1 cellular context compared by ENCODE assay signal in the genomic region with DNA sequence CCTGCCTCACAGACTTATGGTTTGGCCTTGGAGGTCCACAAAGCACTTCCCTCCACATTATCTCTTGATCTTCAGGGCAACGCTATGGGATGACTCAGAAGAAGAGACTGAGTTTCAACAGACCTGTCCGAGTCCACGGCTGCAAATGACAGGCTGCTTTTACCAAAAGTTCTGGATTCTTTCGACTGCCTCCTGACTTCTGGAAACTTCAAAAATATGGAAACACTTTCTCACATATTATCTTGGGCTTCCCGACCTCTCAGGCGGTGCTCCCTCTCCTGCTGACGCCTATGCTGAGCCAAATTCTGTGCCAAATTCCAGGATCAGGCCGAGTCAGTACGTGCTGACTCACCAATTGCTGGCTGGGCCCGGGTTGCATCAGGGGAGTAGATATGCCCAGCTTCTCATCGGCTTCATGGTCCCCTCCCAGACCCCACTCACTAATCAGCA.
TF ChIP-seq lines count a peak whose summit lies in the region.

No MANE protein-coding gene starts in this region.

TF ChIP-seq in K562, 482 proteins besides CTCF, POLR2A, EP300 and RAD21 (continued from another document and continues in another):
- TF ChIP-seq, protein P1, sequence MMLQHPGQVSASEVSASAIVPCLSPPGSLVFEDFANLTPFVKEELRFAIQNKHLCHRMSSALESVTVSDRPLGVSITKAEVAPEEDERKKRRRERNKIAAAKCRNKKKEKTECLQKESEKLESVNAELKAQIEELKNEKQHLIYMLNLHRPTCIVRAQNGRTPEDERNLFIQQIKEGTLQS (IDR thresholded peaks at IDR 0.05): peak; percentile 91
- TF ChIP-seq, protein P1 (CRISPR knock-in tag; conservative IDR thresholded peaks at IDR 0.05): no peak
- TF ChIP-seq LCOR (CRISPR knock-in tag; IDR thresholded peaks at IDR 0.05) (no peak), SIX5 (IDR thresholded peaks at IDR 0.05; ENCODE audit: borderline replicate concordance in 1 of 2, insufficient read depth in 1 of 2, low read depth in 1 of 2, low read length in 2 of 2) (no peak), ILK (tag; IDR thresholded peaks at IDR 0.05; ENCODE audit: borderline replicate concordance, low read depth) (no peak), BCL6 (CRISPR knock-in tag; IDR thresholded peaks at IDR 0.05) (no peak), RFX1 (IDR thresholded peaks at IDR 0.05) (no peak), CHD2 (IDR thresholded peaks at IDR 0.05; ENCODE audit: low read depth, low read length) (no peak), HDAC6 (IDR thresholded peaks at IDR 0.05; ENCODE audit: low read depth, low read length) (no peak), FOSL1 (tag; conservative IDR thresholded peaks at IDR 0.05) (peak; percentile 97), CC2D1A (IDR thresholded peaks at IDR 0.05) (no peak), TCF7 (IDR thresholded peaks at IDR 0.05; ENCODE audit: borderline replicate concordance) (no peak), ZNF696 (CRISPR knock-in tag; conservative IDR thresholded peaks at IDR 0.05) (no peak), ERF (CRISPR knock-in tag; IDR thresholded peaks at IDR 0.05) (no peak), RFX7 (CRISPR knock-in tag; IDR thresholded peaks at IDR 0.05) (no peak), DACH1 (IDR thresholded peaks at IDR 0.05; ENCODE audit: partially characterized antibody) (no peak), ZNF197 (CRISPR knock-in tag; IDR thresholded peaks at IDR 0.05; ENCODE audit: low read depth) (no peak), ZNF583 (CRISPR knock-in tag; IDR thresholded peaks at IDR 0.05) (no peak), ZNF217 (CRISPR knock-in tag; IDR thresholded peaks at IDR 0.05) (no peak), SMAD4 (CRISPR knock-in tag; conservative IDR thresholded peaks at IDR 0.05) (0 out of 2 replicates have a peak, but pooled peaks have one; percentile 27), JUNB (CRISPR knock-in tag; conservative IDR thresholded peaks at IDR 0.05) (no peak), RFX5 (IDR thresholded peaks at IDR 0.05; ENCODE audit: low read depth, low read length) (no peak), SPI1 (IDR thresholded peaks at IDR 0.05; ENCODE audit: borderline replicate concordance, low read depth, low read length) (peak; percentile 73; the same call in 1 of the 2 replicates), SMARCE1 (IDR thresholded peaks at IDR 0.05) (peak; percentile 62; the same call in 1 of the 2 replicates), POLR2H (tag; IDR thresholded peaks at IDR 0.05; ENCODE audit: low read depth) (no peak), FOXK1 (CRISPR knock-in tag; IDR thresholded peaks at IDR 0.05; ENCODE audit: borderline replicate concordance) (no peak), ARHGAP35 (IDR thresholded peaks at IDR 0.05; ENCODE audit: partially characterized antibody) (no peak), ZNF274 (IDR thresholded peaks at IDR 0.05; ENCODE audit: borderline replicate concordance, low read depth, low read length) (no peak), ETS2 (tag; IDR thresholded peaks at IDR 0.05; ENCODE audit: borderline replicate concordance, poor library complexity, severe bottlenecking) (no peak), HDAC1 (IDR thresholded peaks at IDR 0.05) (no peak), MAFG (tag; conservative IDR thresholded peaks at IDR 0.05) (peak; percentile 77), ZNF24 (IDR thresholded peaks at IDR 0.05) (no peak), NUFIP1 (IDR thresholded peaks at IDR 0.05; ENCODE audit: partially characterized antibody) (no peak), CBFA2T2 (conservative IDR thresholded peaks at IDR 0.05) (no peak)
- TF ChIP-seq, protein P2, sequence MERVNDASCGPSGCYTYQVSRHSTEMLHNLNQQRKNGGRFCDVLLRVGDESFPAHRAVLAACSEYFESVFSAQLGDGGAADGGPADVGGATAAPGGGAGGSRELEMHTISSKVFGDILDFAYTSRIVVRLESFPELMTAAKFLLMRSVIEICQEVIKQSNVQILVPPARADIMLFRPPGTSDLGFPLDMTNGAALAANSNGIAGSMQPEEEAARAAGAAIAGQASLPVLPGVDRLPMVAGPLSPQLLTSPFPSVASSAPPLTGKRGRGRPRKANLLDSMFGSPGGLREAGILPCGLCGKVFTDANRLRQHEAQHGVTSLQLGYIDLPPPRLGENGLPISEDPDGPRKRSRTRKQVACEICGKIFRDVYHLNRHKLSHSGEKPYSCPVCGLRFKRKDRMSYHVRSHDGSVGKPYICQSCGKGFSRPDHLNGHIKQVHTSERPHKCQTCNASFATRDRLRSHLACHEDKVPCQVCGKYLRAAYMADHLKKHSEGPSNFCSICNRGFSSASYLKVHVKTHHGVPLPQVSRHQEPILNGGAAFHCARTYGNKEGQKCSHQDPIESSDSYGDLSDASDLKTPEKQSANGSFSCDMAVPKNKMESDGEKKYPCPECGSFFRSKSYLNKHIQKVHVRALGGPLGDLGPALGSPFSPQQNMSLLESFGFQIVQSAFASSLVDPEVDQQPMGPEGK (CRISPR knock-in tag; IDR thresholded peaks at IDR 0.05; ENCODE audit: borderline replicate concordance): no peak
- TF ChIP-seq, protein P3, sequence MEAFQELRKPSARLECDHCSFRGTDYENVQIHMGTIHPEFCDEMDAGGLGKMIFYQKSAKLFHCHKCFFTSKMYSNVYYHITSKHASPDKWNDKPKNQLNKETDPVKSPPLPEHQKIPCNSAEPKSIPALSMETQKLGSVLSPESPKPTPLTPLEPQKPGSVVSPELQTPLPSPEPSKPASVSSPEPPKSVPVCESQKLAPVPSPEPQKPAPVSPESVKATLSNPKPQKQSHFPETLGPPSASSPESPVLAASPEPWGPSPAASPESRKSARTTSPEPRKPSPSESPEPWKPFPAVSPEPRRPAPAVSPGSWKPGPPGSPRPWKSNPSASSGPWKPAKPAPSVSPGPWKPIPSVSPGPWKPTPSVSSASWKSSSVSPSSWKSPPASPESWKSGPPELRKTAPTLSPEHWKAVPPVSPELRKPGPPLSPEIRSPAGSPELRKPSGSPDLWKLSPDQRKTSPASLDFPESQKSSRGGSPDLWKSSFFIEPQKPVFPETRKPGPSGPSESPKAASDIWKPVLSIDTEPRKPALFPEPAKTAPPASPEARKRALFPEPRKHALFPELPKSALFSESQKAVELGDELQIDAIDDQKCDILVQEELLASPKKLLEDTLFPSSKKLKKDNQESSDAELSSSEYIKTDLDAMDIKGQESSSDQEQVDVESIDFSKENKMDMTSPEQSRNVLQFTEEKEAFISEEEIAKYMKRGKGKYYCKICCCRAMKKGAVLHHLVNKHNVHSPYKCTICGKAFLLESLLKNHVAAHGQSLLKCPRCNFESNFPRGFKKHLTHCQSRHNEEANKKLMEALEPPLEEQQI (IDR thresholded peaks at IDR 0.05): no peak
- TF ChIP-seq, protein P4, sequence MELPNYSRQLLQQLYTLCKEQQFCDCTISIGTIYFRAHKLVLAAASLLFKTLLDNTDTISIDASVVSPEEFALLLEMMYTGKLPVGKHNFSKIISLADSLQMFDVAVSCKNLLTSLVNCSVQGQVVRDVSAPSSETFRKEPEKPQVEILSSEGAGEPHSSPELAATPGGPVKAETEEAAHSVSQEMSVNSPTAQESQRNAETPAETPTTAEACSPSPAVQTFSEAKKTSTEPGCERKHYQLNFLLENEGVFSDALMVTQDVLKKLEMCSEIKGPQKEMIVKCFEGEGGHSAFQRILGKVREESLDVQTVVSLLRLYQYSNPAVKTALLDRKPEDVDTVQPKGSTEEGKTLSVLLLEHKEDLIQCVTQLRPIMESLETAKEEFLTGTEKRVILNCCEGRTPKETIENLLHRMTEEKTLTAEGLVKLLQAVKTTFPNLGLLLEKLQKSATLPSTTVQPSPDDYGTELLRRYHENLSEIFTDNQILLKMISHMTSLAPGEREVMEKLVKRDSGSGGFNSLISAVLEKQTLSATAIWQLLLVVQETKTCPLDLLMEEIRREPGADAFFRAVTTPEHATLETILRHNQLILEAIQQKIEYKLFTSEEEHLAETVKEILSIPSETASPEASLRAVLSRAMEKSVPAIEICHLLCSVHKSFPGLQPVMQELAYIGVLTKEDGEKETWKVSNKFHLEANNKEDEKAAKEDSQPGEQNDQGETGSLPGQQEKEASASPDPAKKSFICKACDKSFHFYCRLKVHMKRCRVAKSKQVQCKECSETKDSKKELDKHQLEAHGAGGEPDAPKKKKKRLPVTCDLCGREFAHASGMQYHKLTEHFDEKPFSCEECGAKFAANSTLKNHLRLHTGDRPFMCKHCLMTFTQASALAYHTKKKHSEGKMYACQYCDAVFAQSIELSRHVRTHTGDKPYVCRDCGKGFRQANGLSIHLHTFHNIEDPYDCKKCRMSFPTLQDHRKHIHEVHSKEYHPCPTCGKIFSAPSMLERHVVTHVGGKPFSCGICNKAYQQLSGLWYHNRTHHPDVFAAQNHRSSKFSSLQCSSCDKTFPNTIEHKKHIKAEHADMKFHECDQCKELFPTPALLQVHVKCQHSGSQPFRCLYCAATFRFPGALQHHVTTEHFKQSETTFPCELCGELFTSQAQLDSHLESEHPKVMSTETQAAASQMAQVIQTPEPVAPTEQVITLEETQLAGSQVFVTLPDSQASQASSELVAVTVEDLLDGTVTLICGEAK (IDR thresholded peaks at IDR 0.05): no peak
- TF ChIP-seq, protein P4 (CRISPR knock-in tag; IDR thresholded peaks at IDR 0.05): no peak
- TF ChIP-seq, protein P5, sequence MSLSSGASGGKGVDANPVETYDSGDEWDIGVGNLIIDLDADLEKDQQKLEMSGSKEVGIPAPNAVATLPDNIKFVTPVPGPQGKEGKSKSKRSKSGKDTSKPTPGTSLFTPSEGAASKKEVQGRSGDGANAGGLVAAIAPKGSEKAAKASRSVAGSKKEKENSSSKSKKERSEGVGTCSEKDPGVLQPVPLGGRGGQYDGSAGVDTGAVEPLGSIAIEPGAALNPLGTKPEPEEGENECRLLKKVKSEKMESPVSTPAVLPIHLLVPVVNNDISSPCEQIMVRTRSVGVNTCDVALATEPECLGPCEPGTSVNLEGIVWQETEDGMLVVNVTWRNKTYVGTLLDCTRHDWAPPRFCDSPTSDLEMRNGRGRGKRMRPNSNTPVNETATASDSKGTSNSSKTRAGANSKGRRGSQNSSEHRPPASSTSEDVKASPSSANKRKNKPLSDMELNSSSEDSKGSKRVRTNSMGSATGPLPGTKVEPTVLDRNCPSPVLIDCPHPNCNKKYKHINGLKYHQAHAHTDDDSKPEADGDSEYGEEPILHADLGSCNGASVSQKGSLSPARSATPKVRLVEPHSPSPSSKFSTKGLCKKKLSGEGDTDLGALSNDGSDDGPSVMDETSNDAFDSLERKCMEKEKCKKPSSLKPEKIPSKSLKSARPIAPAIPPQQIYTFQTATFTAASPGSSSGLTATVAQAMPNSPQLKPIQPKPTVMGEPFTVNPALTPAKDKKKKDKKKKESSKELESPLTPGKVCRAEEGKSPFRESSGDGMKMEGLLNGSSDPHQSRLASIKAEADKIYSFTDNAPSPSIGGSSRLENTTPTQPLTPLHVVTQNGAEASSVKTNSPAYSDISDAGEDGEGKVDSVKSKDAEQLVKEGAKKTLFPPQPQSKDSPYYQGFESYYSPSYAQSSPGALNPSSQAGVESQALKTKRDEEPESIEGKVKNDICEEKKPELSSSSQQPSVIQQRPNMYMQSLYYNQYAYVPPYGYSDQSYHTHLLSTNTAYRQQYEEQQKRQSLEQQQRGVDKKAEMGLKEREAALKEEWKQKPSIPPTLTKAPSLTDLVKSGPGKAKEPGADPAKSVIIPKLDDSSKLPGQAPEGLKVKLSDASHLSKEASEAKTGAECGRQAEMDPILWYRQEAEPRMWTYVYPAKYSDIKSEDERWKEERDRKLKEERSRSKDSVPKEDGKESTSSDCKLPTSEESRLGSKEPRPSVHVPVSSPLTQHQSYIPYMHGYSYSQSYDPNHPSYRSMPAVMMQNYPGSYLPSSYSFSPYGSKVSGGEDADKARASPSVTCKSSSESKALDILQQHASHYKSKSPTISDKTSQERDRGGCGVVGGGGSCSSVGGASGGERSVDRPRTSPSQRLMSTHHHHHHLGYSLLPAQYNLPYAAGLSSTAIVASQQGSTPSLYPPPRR (CRISPR knock-in tag; IDR thresholded peaks at IDR 0.05; ENCODE audit: borderline replicate concordance): no peak
- TF ChIP-seq, protein P6, sequence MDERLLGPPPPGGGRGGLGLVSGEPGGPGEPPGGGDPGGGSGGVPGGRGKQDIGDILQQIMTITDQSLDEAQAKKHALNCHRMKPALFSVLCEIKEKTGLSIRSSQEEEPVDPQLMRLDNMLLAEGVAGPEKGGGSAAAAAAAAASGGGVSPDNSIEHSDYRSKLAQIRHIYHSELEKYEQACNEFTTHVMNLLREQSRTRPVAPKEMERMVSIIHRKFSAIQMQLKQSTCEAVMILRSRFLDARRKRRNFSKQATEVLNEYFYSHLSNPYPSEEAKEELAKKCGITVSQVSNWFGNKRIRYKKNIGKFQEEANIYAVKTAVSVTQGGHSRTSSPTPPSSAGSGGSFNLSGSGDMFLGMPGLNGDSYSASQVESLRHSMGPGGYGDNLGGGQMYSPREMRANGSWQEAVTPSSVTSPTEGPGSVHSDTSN (CRISPR knock-in tag; IDR thresholded peaks at IDR 0.05; ENCODE audit: low read depth): no peak
- TF ChIP-seq, protein P6 (tag; conservative IDR thresholded peaks at IDR 0.05; ENCODE audit: low read depth): no peak
